Comparison of ENCODE assay signal across 8 cellular contexts in genomic region chr17:75856062-75856681, GRCh38. TPM values are rescaled to one million over a fixed set of nuclear protein-coding genes. Genes with fewer than 3 reads are reported as not detected.
DNase-seq lines count a peak whose midpoint lies in the region; ATAC-seq, FAIRE-seq and TF ChIP-seq lines count a peak whose summit lies in the region.

No MANE protein-coding gene starts in this region.

- no peaks in the 10 kb centered on the region for H3K9me3 ChIP-seq in K562 (replicated peaks; ENCODE audit: control insufficient read depth, insufficient read depth, low read depth, low read length)

- TF ChIP-seq CTCF in GM12875 (IDR thresholded peaks at IDR 0.05; ENCODE audit: borderline replicate concordance, insufficient read depth, low read depth, low read length) (no peak), K562 (IDR thresholded peaks at IDR 0.05 in 2 of 3, conservative IDR thresholded peaks at IDR 0.05 in 1 of 3; ENCODE audit: insufficient read depth in 2 of 3, low read depth in 1 of 3, low read length in 3 of 3) (peak in 1 of 3 experiments; percentile 76; a peak in 2 of 6 replicates), kidney epithelial cell (IDR thresholded peaks at IDR 0.05; ENCODE audit: insufficient read depth, low read length, poor library complexity, severe bottlenecking) (no peak)

- peaks cover 24% of the 10 kb centered on the region for H3K4me1 ChIP-seq in ACC112 (ENCODE audit: control insufficient read depth, insufficient read depth, low read length, unreplicated experiment)
- H3K4me1 ChIP-seq in K562 (replicated peaks in 1 of 2; ENCODE audit: control insufficient read depth in 2 of 2, insufficient read depth in 2 of 2, low read length in 2 of 2), result peaks cover 31 to 34% of the 10 kb centered on the region in 2 experiments

- TF ChIP-seq RAD21 in K562 (CRISPR knock-in tag; conservative IDR thresholded peaks at IDR 0.05 in 1 of 2, IDR thresholded peaks at IDR 0.05 in 1 of 2), result peak; percentile 57 to 59; a peak in 2 of 4 replicates

- peak overlapping the region; percentile 85 for H3K4me3 ChIP-seq in ACC112 (ENCODE audit: low read depth, low read length)
- peak overlapping the region; percentile 76 for H3K4me3 ChIP-seq in GM12875 (ENCODE audit: low read depth, low read length)
- peak overlapping the region; percentile 88 for H3K4me3 ChIP-seq in K562
- peak overlapping the region; percentile 72 for H3K4me3 ChIP-seq in kidney epithelial cell (ENCODE audit: low read depth, low read length)

- CTCF ChIA-PET in K562 (lab: Yijun Ruan, JAX; ENCODE audit: low intra/inter-chr PET ratio), result interaction anchor here (2.6 kb wide), 1 partner anchor 40 kb away, joined by 16 read pairs; the partner anchor contains the start of gene TRIM65

- peak overlapping the region; percentile 96 to 97 for H3K9ac ChIP-seq in K562 (ENCODE audit: insufficient read depth in 1 of 2, low read depth in 2 of 2, low read length in 2 of 2)

- TSS peak; percentile 85 for BruUV-seq in K562 (replicated peaks; lab: Mats Ljungman, UMichigan)

- H2AFZ ChIP-seq in ACC112 (ENCODE audit: low read length, unreplicated experiment), result peak overlapping the region; percentile 55
- H2AFZ ChIP-seq in K562 (ENCODE audit: low read depth, low read length), result peak overlapping the region; percentile 69

- POLR2A ChIA-PET in K562 (lab: Yijun Ruan, JAX), result interaction anchor here (0.6 to 8.2 kb wide), 12 partner anchors 9 to 1120 kb away, joined by 3 to 109 read pairs (median 4); partner anchors contain the start of gene UNC13D

- H3K4me2 ChIP-seq in K562 (ENCODE audit: insufficient read depth, low read length), result peak overlapping the region; percentile 93

- peak; percentile 32 for DNase-seq in LoVo (ENCODE audit: low spot score)
- DNase-seq in K562 (ENCODE audit: extremely low read depth in 1 of 4, low spot score in 3 of 4), result peak in 1 of 4 experiments; percentile 49
- DNase-seq in kidney epithelial cell (ENCODE audit: low read depth), result no peak
- no peak for DNase-seq in stimulated activated CD4-positive, alpha-beta T cell treated with anti-CD3 and anti-CD28 coated beads, Interleukin-4, amount 100 ng/mL, for 4 hours

- no peaks in the 10 kb centered on the region for H3K9me1 ChIP-seq in K562 (ENCODE audit: control insufficient read depth, insufficient read depth, low read length)

- in situ Hi-C loops in K562 (cut with MboI), result no loop called here

- intact Hi-C loops in K562 (cut with micrococcal nuclease), result loop anchor here (5.0 kb wide), 1 partner anchor 74 kb away; the partner anchor contains the start of gene UNK

- no peak; the same call in 1 of the 2 replicates for TF ChIP-seq EP300 in K562 (IDR thresholded peaks at IDR 0.05; ENCODE audit: low read length)

- H4K20me1 ChIP-seq in K562 (replicated peaks; ENCODE audit: control insufficient read depth, insufficient read depth, low read length), result no peaks in the 10 kb centered on the region

- no peaks in the 10 kb centered on the region for H3K27me3 ChIP-seq in ACC112 (ENCODE audit: insufficient read depth, low read length)
- no peaks in the 10 kb centered on the region for H3K27me3 ChIP-seq in K562 (ENCODE audit: control insufficient read depth in 2 of 2, insufficient read depth in 2 of 2, low read length in 2 of 2)
- H3K27me3 ChIP-seq in kidney epithelial cell (ENCODE audit: control insufficient read depth, insufficient read depth, low read length), result no peaks in the 10 kb centered on the region

- H3K79me2 ChIP-seq in ACC112 (ENCODE audit: control insufficient read depth, insufficient read depth, low read length, unreplicated experiment) (peaks cover 10% of the 10 kb centered on the region), K562 (ENCODE audit: control insufficient read depth, insufficient read depth, low read length) (peaks cover 34% of the 10 kb centered on the region)

- 0 out of 2 replicates have a peak, but pooled peaks have one; percentile 15 for TF ChIP-seq POLR2A in K562 (conservative IDR thresholded peaks at IDR 0.05)

- H3K27ac ChIP-seq in ACC112 (ENCODE audit: low read depth, low read length) (peak overlapping the region; percentile 73), K562 (ENCODE audit: extremely low read depth, low read depth, low read length) (peak overlapping the region; percentile 93), temporal lobe (ENCODE audit: low read depth, low read length) (peak overlapping the region; percentile 98)

- peak; percentile 70 for ATAC-seq in K562
- no peak for ATAC-seq in HG02759 (IDR thresholded peaks at IDR 0.05; ENCODE audit: unreplicated experiment)

- FAIRE-seq in K562 (lab: Jason Lieb, UNC), result peak; percentile 69

- H3K36me3 ChIP-seq in ACC112 (ENCODE audit: insufficient read depth, low read length) (no peaks in the 10 kb centered on the region), K562 (ENCODE audit: control insufficient read depth, insufficient read depth, low read length) (peaks cover 5% of the 10 kb centered on the region; the same call in 2 of the 3 replicates), kidney epithelial cell (ENCODE audit: control insufficient read depth, insufficient read depth, low read length) (no peaks in the 10 kb centered on the region)

- 2% methylated on average over 24 of the region's 24 CpGs for WGBS in K562 (ENCODE audit: insufficient coverage, low coverage, missing lambda C conversion rate)

RNA-seq across cellular contexts. Expression of gene WBP2, which starts 1.0 kb away (rescaled TPM):
- total RNA-seq in K562 (2011; cell fraction: chromatin; rRNA removed; ENCODE audit: low replicate concordance), result 86.2 and 163 TPM in 2 replicates
- 82.5 and 95.5 TPM in 2 replicates for total RNA-seq in K562 (2011; cell fraction: nucleolus; rRNA removed)
- total RNA-seq in K562 (2011; cell fraction: nucleoplasm; rRNA removed), result 79.1 and 87.2 TPM in 2 replicates
- total RNA-seq in K562 (2014; rRNA removed), result 25.2 and 35.8 TPM in 2 replicates
- total RNA-seq in K562 (2014; rRNA removed; fragmentation: Illumina TruSeq; extraction: Trizol), result 18.1 and 22.9 TPM in 2 replicates
- 13.8 and 16.2 TPM in 2 replicates for total RNA-seq in K562 (2015; rRNA removed; fragmentation: Illumina TruSeq; extraction: Trizol)
- 63.5 and 74.3 TPM in 2 replicates for total RNA-seq in K562 (2021)
- 20.0 and 81.3 TPM in 2 replicates for polyA plus RNA-seq in K562 (2011; rRNA removed)
- 25.6 and 40.9 TPM in 2 replicates for polyA plus RNA-seq in K562 (2011; cell fraction: cytosol; rRNA removed)
- 60.4 and 70.3 TPM in 2 replicates for polyA plus RNA-seq in K562 (2011; cell fraction: nucleus; rRNA removed)
- 83.9 and 158 TPM in 2 replicates for polyA plus RNA-seq in K562 (2012)
- 68.6 and 96.0 TPM in 2 replicates for polyA plus RNA-seq in K562 (2014; fragmentation: Illumina TruSeq; extraction: Trizol)
- 1 to 10 TPM; 2.2 to 3.7 TPM for polyA plus RNA-seq in K562 (2014; fragmentation: Nextera tagmentation; extraction: Ambion mirVana)
- 30.9 and 33.1 TPM in 2 replicates for polyA plus RNA-seq in K562 (2014; rRNA removed)
- polyA minus RNA-seq in K562 (2011; rRNA and poly(A)+ RNA removed), result 25.4 and 47.1 TPM in 2 replicates
- polyA minus RNA-seq in K562 (2011; cell fraction: cytosol; rRNA and poly(A)+ RNA removed), result 45.1 and 49.2 TPM in 2 replicates
- 30.4 and 43.1 TPM in 2 replicates for polyA minus RNA-seq in K562 (2011; cell fraction: nucleus; rRNA and poly(A)+ RNA removed)
- 93.3 and 105 TPM in 2 replicates for total RNA-seq in kidney epithelial cell
- total RNA-seq in temporal lobe, result 38.1 TPM

RNA-seq across cellular contexts. Expression of gene UNC13D, which starts 12.0 kb away (rescaled TPM):
- 235 and 813 TPM in 2 replicates for total RNA-seq in K562 (2011; cell fraction: chromatin; rRNA removed; ENCODE audit: low replicate concordance)
- total RNA-seq in K562 (2011; cell fraction: nucleolus; rRNA removed), result 592 and 605 TPM in 2 replicates
- total RNA-seq in K562 (2011; cell fraction: nucleoplasm; rRNA removed), result 287 and 294 TPM in 2 replicates
- total RNA-seq in K562 (2014; rRNA removed), result 150 and 207 TPM in 2 replicates
- total RNA-seq in K562 (2014; rRNA removed; fragmentation: Illumina TruSeq; extraction: Trizol), result 22.9 and 31.6 TPM in 2 replicates
- 74.2 and 74.8 TPM in 2 replicates for total RNA-seq in K562 (2015; rRNA removed; fragmentation: Illumina TruSeq; extraction: Trizol)
- total RNA-seq in K562 (2021), result 222 and 244 TPM in 2 replicates
- polyA plus RNA-seq in K562 (2011; rRNA removed), result 69.2 and 129 TPM in 2 replicates
- polyA plus RNA-seq in K562 (2011; cell fraction: cytosol; rRNA removed), result 51.7 and 114 TPM in 2 replicates
- polyA plus RNA-seq in K562 (2011; cell fraction: nucleus; rRNA removed), result 454 and 648 TPM in 2 replicates
- 163 and 235 TPM in 2 replicates for polyA plus RNA-seq in K562 (2012)
- polyA plus RNA-seq in K562 (2014; fragmentation: Illumina TruSeq; extraction: Trizol), result 66.9 and 108 TPM in 2 replicates
- 1 to 10 TPM in 1 of 2 experiments, under 1 TPM in 1; 0.86 to 1.9 TPM for polyA plus RNA-seq in K562 (2014; fragmentation: Nextera tagmentation; extraction: Ambion mirVana)
- 147 and 160 TPM in 2 replicates for polyA plus RNA-seq in K562 (2014; rRNA removed)
- polyA minus RNA-seq in K562 (2011; rRNA and poly(A)+ RNA removed), result 34.9 and 44.0 TPM in 2 replicates
- polyA minus RNA-seq in K562 (2011; cell fraction: cytosol; rRNA and poly(A)+ RNA removed), result 92.5 and 106 TPM in 2 replicates
- 163 and 184 TPM in 2 replicates for polyA minus RNA-seq in K562 (2011; cell fraction: nucleus; rRNA and poly(A)+ RNA removed)
- total RNA-seq in kidney epithelial cell, result 14.0 and 17.9 TPM in 2 replicates
- total RNA-seq in temporal lobe, result 1.2 TPM

RNA-seq across cellular contexts. Expression of gene TRIM47, which starts 22.2 kb away (rescaled TPM):
- 3.4 and 21.0 TPM in 2 replicates for total RNA-seq in K562 (2011; cell fraction: chromatin; rRNA removed; ENCODE audit: low replicate concordance)
- 13.6 and 18.0 TPM in 2 replicates for total RNA-seq in K562 (2011; cell fraction: nucleolus; rRNA removed)
- total RNA-seq in K562 (2011; cell fraction: nucleoplasm; rRNA removed), result 5.5 and 10.1 TPM in 2 replicates
- 4.0 and 4.6 TPM in 2 replicates for total RNA-seq in K562 (2014; rRNA removed)
- 1.0 and 1.1 TPM in 2 replicates for total RNA-seq in K562 (2014; rRNA removed; fragmentation: Illumina TruSeq; extraction: Trizol)
- 3.9 and 4.3 TPM in 2 replicates for total RNA-seq in K562 (2015; rRNA removed; fragmentation: Illumina TruSeq; extraction: Trizol)
- total RNA-seq in K562 (2021), result 5.8 and 6.1 TPM in 2 replicates
- 3.2 and 5.6 TPM in 2 replicates for polyA plus RNA-seq in K562 (2011; rRNA removed)
- polyA plus RNA-seq in K562 (2011; cell fraction: cytosol; rRNA removed), result 5.1 and 9.1 TPM in 2 replicates
- polyA plus RNA-seq in K562 (2011; cell fraction: nucleus; rRNA removed), result 15.5 and 18.6 TPM in 2 replicates
- polyA plus RNA-seq in K562 (2012), result 4.2 and 6.8 TPM in 2 replicates
- 1.9 and 3.4 TPM in 2 replicates for polyA plus RNA-seq in K562 (2014; fragmentation: Illumina TruSeq; extraction: Trizol)
- under 1 TPM; 0.56 to 0.63 TPM for polyA plus RNA-seq in K562 (2014; fragmentation: Nextera tagmentation; extraction: Ambion mirVana)
- polyA plus RNA-seq in K562 (2014; rRNA removed), result 3.7 and 5.5 TPM in 2 replicates
- 1.9 and 2.6 TPM in 2 replicates for polyA minus RNA-seq in K562 (2011; rRNA and poly(A)+ RNA removed)
- polyA minus RNA-seq in K562 (2011; cell fraction: cytosol; rRNA and poly(A)+ RNA removed), result 4.6 and 5.6 TPM in 2 replicates
- 8.6 and 9.2 TPM in 2 replicates for polyA minus RNA-seq in K562 (2011; cell fraction: nucleus; rRNA and poly(A)+ RNA removed)
- 56.5 and 75.8 TPM in 2 replicates for total RNA-seq in kidney epithelial cell
- 11.1 TPM for total RNA-seq in temporal lobe

RNA-seq across cellular contexts. Expression of gene TRIM65, which starts 40.6 kb away (rescaled TPM):
- 19.3 and 28.3 TPM in 2 replicates for total RNA-seq in K562 (2011; cell fraction: chromatin; rRNA removed; ENCODE audit: low replicate concordance)
- total RNA-seq in K562 (2011; cell fraction: nucleolus; rRNA removed), result 19.3 and 26.6 TPM in 2 replicates
- total RNA-seq in K562 (2011; cell fraction: nucleoplasm; rRNA removed), result 25.9 and 39.3 TPM in 2 replicates
- total RNA-seq in K562 (2014; rRNA removed) (34.3 and 47.5 TPM in 2 replicates), K562 (2014; rRNA removed; fragmentation: Illumina TruSeq; extraction: Trizol) (16.2 and 20.0 TPM in 2 replicates), K562 (2015; rRNA removed; fragmentation: Illumina TruSeq; extraction: Trizol) (26.6 and 28.2 TPM in 2 replicates), K562 (2021) (45.5 and 45.7 TPM in 2 replicates), kidney epithelial cell (22.7 and 31.8 TPM in 2 replicates), temporal lobe (6.1 TPM)
- polyA plus RNA-seq in K562 (2011; rRNA removed) (19.5 and 22.1 TPM in 2 replicates), K562 (2014; fragmentation: Illumina TruSeq; extraction: Trizol) (22.9 and 26.1 TPM in 2 replicates), K562 (2014; fragmentation: Nextera tagmentation; extraction: Ambion mirVana) (1 to 10 TPM; 2.8 to 5.8 TPM), K562 (2014; rRNA removed) (33.7 and 34.1 TPM in 2 replicates)
- 25.9 and 37.2 TPM in 2 replicates for polyA plus RNA-seq in K562 (2011; cell fraction: cytosol; rRNA removed)
- polyA plus RNA-seq in K562 (2011; cell fraction: nucleus; rRNA removed), result 20.7 and 27.8 TPM in 2 replicates
- 26.3 and 33.8 TPM in 2 replicates for polyA plus RNA-seq in K562 (2012)
- polyA minus RNA-seq in K562 (2011; rRNA and poly(A)+ RNA removed), result 6.3 and 7.0 TPM in 2 replicates
- 14.6 and 24.0 TPM in 2 replicates for polyA minus RNA-seq in K562 (2011; cell fraction: cytosol; rRNA and poly(A)+ RNA removed)
- polyA minus RNA-seq in K562 (2011; cell fraction: nucleus; rRNA and poly(A)+ RNA removed), result 6.7 and 8.7 TPM in 2 replicates

RNA-seq across cellular contexts. Expression of gene MRPL38, which starts 48.5 kb away (rescaled TPM):
- total RNA-seq in K562 (2011; cell fraction: chromatin; rRNA removed; ENCODE audit: low replicate concordance), result 88.0 and 309 TPM in 2 replicates
- 283 and 294 TPM in 2 replicates for total RNA-seq in K562 (2011; cell fraction: nucleolus; rRNA removed)
- total RNA-seq in K562 (2011; cell fraction: nucleoplasm; rRNA removed), result 137 and 171 TPM in 2 replicates
- total RNA-seq in K562 (2014; rRNA removed), result 48.5 and 75.0 TPM in 2 replicates
- 27.8 and 35.4 TPM in 2 replicates for total RNA-seq in K562 (2014; rRNA removed; fragmentation: Illumina TruSeq; extraction: Trizol)
- 72.6 and 73.6 TPM in 2 replicates for total RNA-seq in K562 (2015; rRNA removed; fragmentation: Illumina TruSeq; extraction: Trizol)
- 154 and 155 TPM in 2 replicates for total RNA-seq in K562 (2021)
- 43.6 and 104 TPM in 2 replicates for polyA plus RNA-seq in K562 (2011; rRNA removed)
- polyA plus RNA-seq in K562 (2011; cell fraction: cytosol; rRNA removed), result 59.5 and 89.1 TPM in 2 replicates
- 334 and 446 TPM in 2 replicates for polyA plus RNA-seq in K562 (2011; cell fraction: nucleus; rRNA removed)
- 66.7 and 93.4 TPM in 2 replicates for polyA plus RNA-seq in K562 (2012)
- polyA plus RNA-seq in K562 (2014; fragmentation: Illumina TruSeq; extraction: Trizol), result 63.6 and 69.3 TPM in 2 replicates
- polyA plus RNA-seq in K562 (2014; fragmentation: Nextera tagmentation; extraction: Ambion mirVana), result 10 to 100 TPM in 1 of 2 experiments, 1 to 10 TPM in 1; 4.5 to 13.6 TPM
- 74.0 and 77.0 TPM in 2 replicates for polyA plus RNA-seq in K562 (2014; rRNA removed)
- 14.0 and 20.7 TPM in 2 replicates for polyA minus RNA-seq in K562 (2011; rRNA and poly(A)+ RNA removed)
- 44.3 and 58.0 TPM in 2 replicates for polyA minus RNA-seq in K562 (2011; cell fraction: cytosol; rRNA and poly(A)+ RNA removed)
- 68.3 and 81.8 TPM in 2 replicates for polyA minus RNA-seq in K562 (2011; cell fraction: nucleus; rRNA and poly(A)+ RNA removed)
- total RNA-seq in kidney epithelial cell, result 36.5 and 49.4 TPM in 2 replicates
- 23.1 TPM for total RNA-seq in temporal lobe
